8 cellular contexts compared by ENCODE assay signal in the genomic region with DNA sequence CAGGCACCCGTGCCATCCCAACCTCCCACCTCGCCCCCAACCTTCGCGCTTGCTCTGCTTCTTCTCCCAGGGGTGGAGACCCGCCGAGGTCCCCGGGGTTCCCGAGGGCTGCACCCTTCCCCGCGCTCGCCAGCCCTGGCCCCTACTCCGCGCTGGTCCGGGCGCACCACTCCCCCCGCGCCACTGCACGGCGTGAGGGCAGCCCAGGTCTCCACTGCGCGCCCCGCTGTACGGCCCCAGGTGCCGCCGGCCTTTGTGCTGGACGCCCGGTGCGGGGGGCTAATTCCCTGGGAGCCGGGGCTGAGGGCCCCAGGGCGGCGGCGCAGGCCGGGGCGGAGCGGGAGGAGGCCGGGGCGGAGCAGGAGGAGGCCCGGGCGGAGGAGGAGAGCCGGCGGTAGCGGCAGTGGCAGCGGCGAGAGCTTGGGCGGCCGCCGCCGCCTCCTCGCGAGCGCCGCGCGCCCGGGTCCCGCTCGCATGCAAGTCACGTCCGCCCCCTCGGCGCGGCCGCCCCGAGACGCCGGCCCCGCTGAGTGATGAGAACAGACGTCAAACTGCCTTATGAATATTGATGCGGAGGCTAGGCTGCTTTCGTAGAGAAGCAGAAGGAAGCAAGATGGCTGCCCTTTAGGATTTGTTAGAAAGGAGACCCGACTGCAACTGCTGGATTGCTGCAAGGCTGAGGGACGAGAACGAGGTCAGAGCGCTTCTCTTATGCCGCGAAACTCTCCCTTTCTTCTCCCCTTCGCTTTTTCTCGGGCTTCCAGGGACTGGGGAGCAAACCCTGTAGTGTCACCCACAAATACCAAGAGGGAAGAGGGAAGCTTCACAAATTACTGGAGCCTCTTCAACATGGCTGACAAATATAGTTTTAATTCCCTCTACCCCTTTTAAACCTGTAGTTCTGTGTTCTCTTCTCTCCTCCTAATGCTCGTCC.
DNase-seq lines count a peak whose midpoint lies in the region; ATAC-seq lines count a peak whose summit lies in the region.

A gene (plus strand): TSS at position 591 of the 934 bp plus-strand sequence. CDS start 87,067 bp downstream, outside the sequence.

- H3K27ac ChIP-seq in cingulate gyrus (ENCODE audit: low read depth, low read length) (peak within 1 kb of the TSS; percentile 86), layer of hippocampus (ENCODE audit: low read depth, low read length) (peak within 1 kb of the TSS; percentile 86)

- peak; percentile 86 for ATAC-seq in HG03432 (IDR thresholded peaks at IDR 0.05; ENCODE audit: unreplicated experiment)

- DNase-seq in AG20443 (ENCODE audit: low spot score) (peak; percentile 90), GM19238 (ENCODE audit: insufficient read length, low spot score) (peak; percentile 57), NCI-H510A treated with DMSO at 0.1 percent for 48 hours (lab: John Stamatoyannopoulos, UW) (peak; percentile 34)
- peak; percentile 86 for DNase-seq in activated CD4-positive, alpha-beta T cell treated with anti-CD3 and anti-CD28 coated beads for 48 hours
- peak; percentile 32 to 48 for DNase-seq in stimulated activated CD4-positive, alpha-beta T cell treated with anti-CD3 and anti-CD28 coated beads, Interleukin-1b, Interleukin-23, amount 100 ng/mL, for 1 hour (ENCODE audit: low read depth in 2 of 2)

- no peaks in the 10 kb centered on the region for H3K27me3 ChIP-seq in layer of hippocampus (ENCODE audit: control insufficient read depth, insufficient read depth, low read length)

Comparison
In these comparisons a context has a peak if more than half of its experiments do, and no peak if none do; other contexts are left out.
1. Peak in every context shown above with its lines: DNase-seq, ATAC-seq and H3K27ac ChIP-seq.
2. DNase-seq: peak in every context shown above with its lines; median percentile 90 in AG20443; 86 in activated CD4-positive, alpha-beta T cell treated with anti-CD3 and anti-CD28 coated beads for 48 hours; 57 in GM19238; 40 in stimulated activated CD4-positive, alpha-beta T cell treated with anti-CD3 and anti-CD28 coated beads, Interleukin-1b, Interleukin-23, amount 100 ng/mL, for 1 hour; 34 in NCI-H510A treated with DMSO at 0.1 percent for 48 hours.